18 cellular contexts compared by ENCODE assay signal in genomic region chr19:45629704-45630103, GRCh38. TPM values are rescaled to one million over a fixed set of nuclear protein-coding genes. Genes with fewer than 3 reads are reported as not detected.
DNase-seq lines count a peak whose midpoint lies in the region; FAIRE-seq and TF ChIP-seq lines count a peak whose summit lies in the region.
"Had no signal": no experiment of that assay in that cellular context is flagged by ENCODE, and none has a peak within 500 bp of the region (broad histone marks: within the 10 kb centered on the region; RNA-seq: fewer than 3 reads in every experiment).

No MANE protein-coding gene starts in this region.

- H3K9me3 ChIP-seq in AG04450 (ENCODE audit: control insufficient read depth, insufficient read depth, low read length), result no peaks in the 10 kb centered on the region
- H3K9me3 ChIP-seq in SJSA1 (replicated peaks), result no peaks in the 10 kb centered on the region
- H3K9me3 ChIP-seq in fibroblast of lung (ENCODE audit: control insufficient read depth, insufficient read depth, low read depth, low read length), result no peaks in the 10 kb centered on the region
- H3K9me3 ChIP-seq in mesenchymal stem cell (ENCODE audit: control insufficient read depth, low read length), result no peaks in the 10 kb centered on the region
- H3K9me3 ChIP-seq: BLaER1 treated with 17β-estradiol and CSF1 and Interleukin-3, amounts not matched to agents 10 nM and 100 nM; prostate gland had no signal

- 93% methylated on average over 4 of the region's 4 CpGs for WGBS in mesenchymal stem cell

- peak; percentile 54 for FAIRE-seq in GM12892 (lab: Jason Lieb, UNC)
- FAIRE-seq: colon, D721Med, endometrium had no signal

- H2BK15ac ChIP-seq in mesenchymal stem cell (ENCODE audit: low read depth, poor library complexity, severe bottlenecking), result no peak overlapping the region

- peaks cover 9% of the 10 kb centered on the region for H3K79me1 ChIP-seq in mesenchymal stem cell (replicated peaks; ENCODE audit: low read length, poor library complexity, severe bottlenecking)

- CTCF ChIA-PET in AG04450 (lab: Charles Lee), result interaction anchor here (0.6 kb wide), 1 partner anchor 137 kb away, joined by 4 read pairs; no protein-coding TSS in a partner anchor

- peaks cover 34% of the 10 kb centered on the region for H3K4me1 ChIP-seq in SJSA1 (replicated peaks)
- peaks cover 9% of the 10 kb centered on the region for H3K4me1 ChIP-seq in fibroblast of lung (ENCODE audit: control insufficient read depth, extremely low read depth, insufficient read depth, low read length)
- peaks cover 14% of the 10 kb centered on the region for H3K4me1 ChIP-seq in mesenchymal stem cell (ENCODE audit: control insufficient read depth, insufficient read depth, low read depth, low read length)
- H3K4me1 ChIP-seq: prostate gland had no signal

- no peak overlapping the region for H3K23ac ChIP-seq in mesenchymal stem cell (ENCODE audit: low read length in 2 of 2)

- no peaks in the 10 kb centered on the region for H3K79me2 ChIP-seq in fibroblast of lung (ENCODE audit: control insufficient read depth, insufficient read depth, low read length)
- H3K79me2 ChIP-seq: hepatocyte had no signal

- no peak overlapping the region for H2BK120ac ChIP-seq in mesenchymal stem cell (ENCODE audit: low read depth, low read length)

- H3K18ac ChIP-seq in mesenchymal stem cell (ENCODE audit: low read depth in 1 of 2, low read length in 2 of 2), result no peak overlapping the region

- POLR2A ChIA-PET in AG04450 (lab: Yijun Ruan, JAX), result no interaction called here

- H3K36me3 ChIP-seq in SJSA1, result peaks cover 59% of the 10 kb centered on the region
- peaks cover 9% of the 10 kb centered on the region for H3K36me3 ChIP-seq in fibroblast of lung (ENCODE audit: control insufficient read depth, insufficient read depth, low read length)
- peaks cover 36 to 52% of the 10 kb centered on the region in 2 experiments for H3K36me3 ChIP-seq in mesenchymal stem cell (ENCODE audit: control insufficient read depth in 1 of 2, insufficient read depth in 2 of 2, low read depth in 1 of 2, low read length in 2 of 2)
- H3K36me3 ChIP-seq: prostate gland had no signal

- no peaks in the 10 kb centered on the region for H4K20me1 ChIP-seq in fibroblast of lung (ENCODE audit: control insufficient read depth, extremely low read depth, insufficient read depth, low read length)

- no peak overlapping the region for H3K4ac ChIP-seq in mesenchymal stem cell (ENCODE audit: low read depth in 1 of 2, low read length in 2 of 2)

- no peaks in the 10 kb centered on the region for H3K27me3 ChIP-seq in AG04450 (ENCODE audit: control insufficient read depth, insufficient read depth, low read length)
- no peaks in the 10 kb centered on the region for H3K27me3 ChIP-seq in SJSA1 (replicated peaks)
- H3K27me3 ChIP-seq in fibroblast of lung (ENCODE audit: control insufficient read depth, insufficient read depth, low read length), result no peaks in the 10 kb centered on the region
- H3K27me3 ChIP-seq in mesenchymal stem cell (ENCODE audit: control insufficient read depth in 1 of 2, insufficient read depth in 1 of 2, low read length in 2 of 2), result no peaks in the 10 kb centered on the region
- H3K27me3 ChIP-seq: BLaER1 treated with 17β-estradiol and CSF1 and Interleukin-3, amounts not matched to agents 10 nM and 100 nM; hepatocyte had no signal

- no peak overlapping the region for H2AFZ ChIP-seq in fibroblast of lung (ENCODE audit: low read length)
- H2AFZ ChIP-seq in mesenchymal stem cell (ENCODE audit: low read depth, low read length), result no peak overlapping the region
- H2AFZ ChIP-seq: hepatocyte had no signal

- no peak overlapping the region for H2AK5ac ChIP-seq in mesenchymal stem cell (ENCODE audit: low read length, severe bottlenecking)

- no peak for TF ChIP-seq POLR2A in GM12892 (IDR thresholded peaks at IDR 0.05; ENCODE audit: low read depth, low read length)

- TF ChIP-seq CTCF in AG04450 (IDR thresholded peaks at IDR 0.05; ENCODE audit: low read depth, low read length), result no peak
- TF ChIP-seq CTCF in fibroblast of lung (conservative IDR thresholded peaks at IDR 0.05 in 1 of 2, IDR thresholded peaks at IDR 0.05 in 1 of 2; ENCODE audit: low read depth in 1 of 2, low read length in 2 of 2), result no peak

- H3K4me3 ChIP-seq in AG04450 (ENCODE audit: low read depth, low read length) (no peak overlapping the region), SJSA1 (no peak overlapping the region), fibroblast of lung (replicated peaks in 1 of 4; ENCODE audit: control extremely low read depth in 1 of 4, insufficient read depth in 1 of 4, low read depth in 3 of 4, low read length in 4 of 4) (no peak overlapping the region), mesenchymal stem cell (ENCODE audit: insufficient read depth in 1 of 2, low read depth in 1 of 2, low read length in 2 of 2) (no peak overlapping the region)
- H3K4me3 ChIP-seq: BLaER1 treated with 17β-estradiol and CSF1 and Interleukin-3, amounts not matched to agents 10 nM and 100 nM; hepatocyte; prostate gland had no signal

- H2BK12ac ChIP-seq in mesenchymal stem cell (ENCODE audit: low read length in 2 of 2), result no peak overlapping the region

- H3K14ac ChIP-seq in mesenchymal stem cell (ENCODE audit: low read length in 2 of 2), result no peak overlapping the region

- H3K9ac ChIP-seq in fibroblast of lung (ENCODE audit: insufficient read depth, low read length) (no peak overlapping the region), mesenchymal stem cell (ENCODE audit: low read length) (no peak overlapping the region)
- H3K9ac ChIP-seq: BLaER1 treated with 17β-estradiol and CSF1 and Interleukin-3, amounts not matched to agents 10 nM and 100 nM had no signal

- no peak overlapping the region for H4K8ac ChIP-seq in mesenchymal stem cell (ENCODE audit: low read length)

- H3K27ac ChIP-seq in AG04450 (ENCODE audit: low read depth, low read length), result peak overlapping the region; percentile 33
- H3K27ac ChIP-seq in SJSA1, result peak overlapping the region; percentile 92
- peak overlapping the region; percentile 47 for H3K27ac ChIP-seq in fibroblast of lung (ENCODE audit: insufficient read depth, low read length)
- H3K27ac ChIP-seq in mesenchymal stem cell (ENCODE audit: low read length, poor library complexity, severe bottlenecking), result no peak overlapping the region
- H3K27ac ChIP-seq: BLaER1 treated with 17β-estradiol and CSF1 and Interleukin-3, amounts not matched to agents 10 nM and 100 nM; prostate gland had no signal

- no peak for DNase-seq in AG04450 (ENCODE audit: low read depth, low spot score)
- no peak for DNase-seq in GM12892 (ENCODE audit: insufficient read length)
- no peak for DNase-seq in SJSA1 (ENCODE audit: low read depth in 1 of 2, low spot score in 2 of 2)
- DNase-seq in fibroblast of lung (ENCODE audit: low read depth in 2 of 2), result no peak
- no peak for DNase-seq in NCI-H1417 treated with DMSO at 0.1 percent for 48 hours (lab: John Stamatoyannopoulos, UW)
- DNase-seq in mesenchymal stem cell, result no peak
- DNase-seq in HCEC 1CT, result no peak
- DNase-seq: islet precursor cell; naive thymus-derived CD8-positive, alpha-beta T cell; NCI-H1930; stimulated activated CD4-positive, alpha-beta T cell treated with anti-CD3 and anti-CD28 coated beads, Interleukin-4, amount 100 ng/mL, for 24 hours had no signal

- no peak overlapping the region for H3K4me2 ChIP-seq in fibroblast of lung (ENCODE audit: extremely low read depth, insufficient read depth, low read length)
- H3K4me2 ChIP-seq in mesenchymal stem cell (ENCODE audit: low read length, poor library complexity, severe bottlenecking), result no peak overlapping the region
- H3K4me2 ChIP-seq: hepatocyte had no signal

- H2BK5ac ChIP-seq in mesenchymal stem cell (ENCODE audit: low read depth, low read length, poor library complexity, severe bottlenecking), result no peak overlapping the region

- H4K91ac ChIP-seq in mesenchymal stem cell (ENCODE audit: low read length), result no peak overlapping the region

RNA-seq across cellular contexts. Expression of gene EML2, which starts 9.5 kb away (rescaled TPM):
- polyA plus RNA-seq in AG04450 (2011; rRNA removed) (10.8 and 14.9 TPM in 2 replicates), fibroblast of lung (11.0 and 11.2 TPM in 2 replicates)
- 35.6 and 37.9 TPM in 2 replicates for polyA minus RNA-seq in AG04450 (2011; rRNA and poly(A)+ RNA removed)
- polyA plus RNA-seq in GM12892 (2012; ENCODE audit: missing spikeins), result 51.3 TPM
- total RNA-seq in SJSA1 (2014; rRNA removed; shearing (Covaris generic)), result 33.6 and 45.4 TPM in 2 replicates
- total RNA-seq in fibroblast of lung, result 34.7 and 69.9 TPM in 2 replicates
- polyA plus RNA-seq in fibroblast of lung (2012), result 20.1 and 23.8 TPM in 2 replicates
- polyA minus RNA-seq in fibroblast of lung (ENCODE audit: low replicate concordance), result 46.3 and 99.1 TPM in 2 replicates
- polyA plus RNA-seq in mesenchymal stem cell (2013, experiment 1 of 2), result 13.5 TPM
- polyA plus RNA-seq in mesenchymal stem cell (2013, experiment 2 of 2), result 13.8 TPM

RNA-seq across cellular contexts. Expression of gene GPR4, which starts 27.7 kb away (rescaled TPM):
- polyA plus RNA-seq in AG04450 (2011; rRNA removed), result not detected in 2 replicates
- not detected in 2 replicates for polyA minus RNA-seq in AG04450 (2011; rRNA and poly(A)+ RNA removed)
- not detected for polyA plus RNA-seq in GM12892 (2012; ENCODE audit: missing spikeins)
- total RNA-seq in SJSA1 (2014; rRNA removed; shearing (Covaris generic)), result not detected in 2 replicates
- under 0.01 TPM in 1 of 2 replicates, not detected in the other for total RNA-seq in fibroblast of lung
- 0.47 and 0.58 TPM in 2 replicates for polyA plus RNA-seq in fibroblast of lung
- 0.39 and 0.56 TPM in 2 replicates for polyA plus RNA-seq in fibroblast of lung (2012)
- polyA minus RNA-seq in fibroblast of lung (ENCODE audit: low replicate concordance), result 0.78 TPM in 1 of 2 replicates, not detected in the other
- polyA plus RNA-seq in mesenchymal stem cell (2013, experiment 1 of 2), result 0.73 TPM
- 0.77 TPM for polyA plus RNA-seq in mesenchymal stem cell (2013, experiment 2 of 2)
- total RNA-seq: fibroblast of villous mesenchyme; hepatocyte; naive thymus-derived CD8-positive, alpha-beta T cell had no signal
- polyA plus RNA-seq: naive thymus-derived CD8-positive, alpha-beta T cell had no signal

RNA-seq across cellular contexts. Expression of gene GIPR, which starts 38.3 kb away (rescaled TPM):
- polyA plus RNA-seq in AG04450 (2011; rRNA removed), result 0.61 and 0.68 TPM in 2 replicates
- polyA minus RNA-seq in AG04450 (2011; rRNA and poly(A)+ RNA removed), result 1.8 and 2.0 TPM in 2 replicates
- 12.4 TPM for polyA plus RNA-seq in GM12892 (2012; ENCODE audit: missing spikeins)
- 0.72 and 2.1 TPM in 2 replicates for total RNA-seq in SJSA1 (2014; rRNA removed; shearing (Covaris generic))
- total RNA-seq in fibroblast of lung, result not detected in 2 replicates
- polyA plus RNA-seq in fibroblast of lung, result 0.05 and 0.25 TPM in 2 replicates
- polyA plus RNA-seq in fibroblast of lung (2012), result 0.05 and 0.15 TPM in 2 replicates
- polyA minus RNA-seq in fibroblast of lung (ENCODE audit: low replicate concordance), result not detected in 2 replicates
- polyA plus RNA-seq in mesenchymal stem cell (2013, experiment 1 of 2), result 6.2 TPM
- 5.2 TPM for polyA plus RNA-seq in mesenchymal stem cell (2013, experiment 2 of 2)
- total RNA-seq: fibroblast of villous mesenchyme had no signal

RNA-seq across cellular contexts. Expression of gene OPA3, which starts 45.1 kb away (rescaled TPM):
- polyA plus RNA-seq in AG04450 (2011; rRNA removed) (12.2 and 13.3 TPM in 2 replicates), fibroblast of lung (8.3 and 11.3 TPM in 2 replicates)
- 8.7 and 14.2 TPM in 2 replicates for polyA minus RNA-seq in AG04450 (2011; rRNA and poly(A)+ RNA removed)
- 6.1 TPM for polyA plus RNA-seq in GM12892 (2012; ENCODE audit: missing spikeins)
- total RNA-seq in SJSA1 (2014; rRNA removed; shearing (Covaris generic)), result 10.7 and 18.2 TPM in 2 replicates
- 3.1 and 3.8 TPM in 2 replicates for total RNA-seq in fibroblast of lung
- polyA plus RNA-seq in fibroblast of lung (2012), result 6.9 and 8.6 TPM in 2 replicates
- 13.6 and 30.8 TPM in 2 replicates for polyA minus RNA-seq in fibroblast of lung (ENCODE audit: low replicate concordance)
- 13.4 TPM for polyA plus RNA-seq in mesenchymal stem cell (2013, experiment 1 of 2)
- polyA plus RNA-seq in mesenchymal stem cell (2013, experiment 2 of 2), result 13.7 TPM
